Comparison of ENCODE assay signal across 12 cellular contexts in the genomic region with DNA sequence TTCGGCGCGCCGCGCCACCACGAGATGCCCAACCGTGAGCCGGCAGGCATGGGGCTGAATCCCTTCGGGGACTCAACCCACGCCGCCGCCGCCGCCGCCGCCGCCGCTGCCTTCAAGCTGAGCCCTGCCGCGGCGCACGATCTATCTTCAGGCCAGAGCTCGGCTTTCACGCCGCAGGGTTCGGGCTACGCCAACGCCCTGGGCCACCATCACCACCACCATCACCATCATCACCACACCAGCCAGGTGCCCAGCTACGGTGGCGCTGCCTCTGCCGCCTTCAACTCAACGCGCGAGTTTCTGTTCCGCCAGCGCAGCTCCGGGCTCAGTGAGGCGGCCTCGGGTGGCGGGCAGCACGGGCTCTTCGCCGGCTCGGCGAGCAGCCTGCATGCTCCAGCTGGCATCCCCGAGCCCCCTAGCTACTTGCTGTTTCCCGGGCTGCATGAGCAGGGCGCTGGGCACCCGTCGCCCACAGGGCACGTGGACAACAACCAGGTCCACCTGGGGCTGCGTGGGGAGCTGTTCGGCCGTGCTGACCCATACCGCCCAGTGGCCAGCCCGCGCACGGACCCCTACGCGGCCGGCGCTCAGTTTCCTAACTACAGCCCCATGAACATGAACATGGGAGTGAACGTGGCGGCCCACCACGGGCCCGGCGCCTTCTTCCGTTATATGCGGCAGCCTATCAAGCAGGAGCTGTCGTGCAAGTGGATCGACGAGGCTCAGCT. TPM values are rescaled to one million over a fixed set of nuclear protein-coding genes. Genes with fewer than 3 reads are reported as not detected.
A peak's percentile ranks its signal among the peaks of the same experiment; 100 is the strongest.
DNase-seq lines count a peak whose midpoint lies in the region; ATAC-seq and TF ChIP-seq lines count a peak whose summit lies in the region.
"Had no signal": no experiment of that assay in that cellular context is flagged by ENCODE, and none has a peak within 500 bp of the region (broad histone marks: within the 10 kb centered on the region; RNA-seq: fewer than 3 reads in every experiment).

No MANE protein-coding gene starts in this region.

- peaks cover 0 to 4% (median 0%) of the 10 kb centered on the region in 3 donors for H3K36me3 Mint-ChIP-seq in naive thymus-derived CD8-positive, alpha-beta T cell

- POLR2A ChIA-PET in naive thymus-derived CD8-positive, alpha-beta T cell (lab: Charles Lee), result no interaction called here

- H3K27me3 Mint-ChIP-seq in naive thymus-derived CD8-positive, alpha-beta T cell, result peaks cover 27 to 70% (median 48%) of the 10 kb centered on the region in 5 donors

- H3K4me3 ChIP-seq in right cardiac atrium (ENCODE audit: low read length) (peak overlapping the region; percentile 63), astrocyte of the spinal cord (ENCODE audit: low read depth, low read length) (peak overlapping the region; percentile 52), aorta (ENCODE audit: low read length in 2 of 2) (peak overlapping the region in 1 of 2 donors; percentile 12), BE2C (ENCODE audit: low read depth, low read length) (no peak overlapping the region)

- no peak overlapping the region for H3K27ac Mint-ChIP-seq in naive thymus-derived CD8-positive, alpha-beta T cell

- DNase-seq in right cardiac atrium, result peak in 2 of 3 donors; percentile 50 to 56
- DNase-seq in Right ventricle myocardium inferior (ENCODE audit: missing footprints), result no peak
- DNase-seq in astrocyte of the spinal cord (ENCODE audit: low read depth, low spot score), result peak; percentile 35
- peak in 1 of 10 donors; percentile 5 for DNase-seq in naive thymus-derived CD8-positive, alpha-beta T cell
- DNase-seq in aorta, result no peak
- DNase-seq in CD1c-positive myeloid dendritic cell (ENCODE audit: extremely low spot score), result no peak
- no peak for DNase-seq in BE2C
- DNase-seq: foreskin fibroblast, NCI-H2227 treated with DMSO at 0.1 percent for 48 hours, occipital lobe had no signal

- intact Hi-C loops in right cardiac atrium (cut with DNase I), result no loop called here
- intact Hi-C loops in Right ventricle myocardium inferior (cut with DNase I), result no loop called here
- intact Hi-C loops in aorta (cut with DNase I), result no loop called here

- no peaks in the 10 kb centered on the region for H3K36me3 ChIP-seq in aorta (ENCODE audit: control insufficient read depth in 1 of 2, insufficient read depth in 2 of 2, low read length in 1 of 2)
- no peaks in the 10 kb centered on the region for H3K36me3 ChIP-seq in BE2C

- peak in 1 of 2 donors; percentile 8 for ATAC-seq in right cardiac atrium
- no peak for ATAC-seq in Right ventricle myocardium inferior
- ATAC-seq in naive thymus-derived CD8-positive, alpha-beta T cell, result no peak
- ATAC-seq in aorta (ENCODE audit: low FRiP score), result peak; percentile 44
- ATAC-seq in HG02763 (IDR thresholded peaks at IDR 0.05; ENCODE audit: unreplicated experiment), result no peak

- H3K27me3 ChIP-seq in right cardiac atrium (ENCODE audit: control insufficient read depth, insufficient read depth) (no peaks in the 10 kb centered on the region), aorta (ENCODE audit: control insufficient read depth in 1 of 2, insufficient read depth in 2 of 2, low read length in 1 of 2) (no peaks in the 10 kb centered on the region), BE2C (peaks cover 62% of the 10 kb centered on the region)

- peak overlapping the region; percentile 59 to 86 (median 80) for H3K4me3 Mint-ChIP-seq in naive thymus-derived CD8-positive, alpha-beta T cell

- in situ Hi-C loops in astrocyte of the spinal cord (cut with HindIII; ENCODE audit: low sequenced_read_pairs), result no loop called here

- H3K27ac ChIP-seq in right cardiac atrium (ENCODE audit: low read length) (no peak overlapping the region), aorta (ENCODE audit: low read depth in 1 of 2, low read length in 2 of 2) (no peak overlapping the region)

- H3K9me3 Mint-ChIP-seq in naive thymus-derived CD8-positive, alpha-beta T cell, result peaks cover 0 to 10% (median 0%) of the 10 kb centered on the region in 9 donors

- 3% methylated on average over 72 of the region's 72 CpGs for WGBS in right cardiac atrium
- WGBS in aorta, 2 donors, result 3 to 31% methylated on average over 62 to 72 of the region's 72 CpGs

- H3K9me3 ChIP-seq in right cardiac atrium (ENCODE audit: control insufficient read depth, low read length) (no peaks in the 10 kb centered on the region), aorta (ENCODE audit: control insufficient read depth, low read length) (no peaks in the 10 kb centered on the region), BE2C (no peaks in the 10 kb centered on the region)

- TF ChIP-seq CTCF in astrocyte of the spinal cord (IDR thresholded peaks at IDR 0.05; ENCODE audit: low read depth, low read length), result no peak
- TF ChIP-seq CTCF in BE2C (IDR thresholded peaks at IDR 0.05; ENCODE audit: low read depth, low read length), result no peak

- H3K4me1 Mint-ChIP-seq in naive thymus-derived CD8-positive, alpha-beta T cell, result peaks cover 12 to 29% (median 22%) of the 10 kb centered on the region in 4 donors

- H3K4me1 ChIP-seq in right cardiac atrium (ENCODE audit: control insufficient read depth, insufficient read depth, low read length) (peaks cover 4% of the 10 kb centered on the region), aorta (ENCODE audit: control insufficient read depth in 1 of 2, insufficient read depth in 2 of 2, low read length in 2 of 2) (no peaks in the 10 kb centered on the region), BE2C (no peaks in the 10 kb centered on the region)

RNA-seq across cellular contexts. Expression of gene ZIC3, which starts 1.0 kb away (rescaled TPM):
- total RNA-seq in right cardiac atrium, result not detected
- not detected for polyA plus RNA-seq in right cardiac atrium
- total RNA-seq in Right ventricle myocardium inferior, result not detected
- total RNA-seq in naive thymus-derived CD8-positive, alpha-beta T cell, result not detected
- not detected for polyA plus RNA-seq in naive thymus-derived CD8-positive, alpha-beta T cell
- not detected for total RNA-seq in aorta
- under 1 TPM in 1 of 2 donors, not detected in 1; 0.25 TPM for polyA plus RNA-seq in aorta
- not detected for polyA plus RNA-seq in BE2C (2012; ENCODE audit: insufficient read depth, insufficient read length, low read depth)
- total RNA-seq: HT1080 had no signal

Comparison
In these comparisons a context has a peak if more than half of its experiments do, and no peak if none do; other contexts are left out.
1. DNase-seq: peak in right cardiac atrium (2 of 3) and astrocyte of the spinal cord (single experiment); none in Right ventricle myocardium inferior (single experiment), aorta (0 of 2), CD1c-positive myeloid dendritic cell (single experiment) and BE2C (single experiment).